Comparison of ENCODE assay signal across 35 cellular contexts in the genomic region with DNA sequence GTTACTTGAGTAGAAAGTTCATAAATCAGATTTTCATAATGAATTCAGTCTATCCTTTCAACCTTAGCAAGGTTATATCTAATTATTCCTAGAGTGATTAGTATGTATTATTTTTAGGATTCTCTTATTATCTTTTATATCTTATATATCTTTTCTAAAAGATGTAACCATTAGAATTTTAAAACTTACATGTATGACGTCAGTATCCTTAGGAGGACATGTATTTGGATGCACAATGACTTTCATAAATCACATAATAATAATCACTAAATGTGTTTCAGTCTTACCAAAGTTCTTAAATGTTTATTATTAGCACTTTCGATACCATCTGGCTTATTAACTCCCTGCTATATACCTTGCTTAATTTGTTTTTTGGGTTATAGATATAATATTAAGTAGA.
"Had no signal": no experiment of that assay in that cellular context is flagged by ENCODE, and none has a peak within 500 bp of the region (broad histone marks: within the 10 kb centered on the region; RNA-seq: fewer than 3 reads in every experiment).

No MANE protein-coding gene starts in this region.

- H3K4me3 ChIP-seq: MG63 had no signal

- H3K36me3 ChIP-seq: MG63 had no signal

- H3K27me3 ChIP-seq: MG63 had no signal

- DNase-seq: Karpas-422, Kasumi-1, MG63, MM.1S, MV-4-11, NCI-H1048, NCI-H1092, NCI-H1092 treated with DMSO at 0.1 percent for 48 hours, NCI-H1105, NCI-H1105 treated with DMSO at 0.1 percent for 48 hours, NCI-H1417, NCI-H1417 treated with DMSO at 0.1 percent for 48 hours, NCI-H1436, NCI-H1436 treated with DMSO at 0.1 percent for 48 hours, NCI-H146, NCI-H1694, NCI-H1694 treated with DMSO at 0.1 percent for 48 hours, NCI-H187, NCI-H187 treated with DMSO at 0.1 percent for 48 hours, NCI-H1930, NCI-H2029, NCI-H2029 treated with DMSO at 0.1 percent for 48 hours, NCI-H2081, NCI-H2081 treated with DMSO at 0.1 percent for 48 hours, NCI-H2107, NCI-H2171, NCI-H2171 treated with DMSO at 0.1 percent for 48 hours, NCI-H2227 treated with DMSO at 0.1 percent for 48 hours, NCI-H226, NCI-H345, NCI-H446, NCI-H446 treated with DMSO at 0.1 percent for 48 hours, NCI-H510A, NCI-H510A treated with DMSO at 0.1 percent for 48 hours, NCI-H524 had no signal

- H3K9me3 ChIP-seq: MG63 had no signal
